In genomic region chr17:41058741-41059140, GRCh38 we compare ENCODE assay signal across 30 cellular contexts. TPM values are rescaled to one million over a fixed set of nuclear protein-coding genes. Genes with fewer than 3 reads are reported as not detected.
DNase-seq lines count a peak whose midpoint lies in the region; TF ChIP-seq lines count a peak whose summit lies in the region.
"Had no signal": no experiment of that assay in that cellular context is flagged by ENCODE, and none has a peak within 500 bp of the region (broad histone marks: within the 10 kb centered on the region; RNA-seq: fewer than 3 reads in every experiment).

No MANE protein-coding gene starts in this region.

- peaks cover 25% of the 10 kb centered on the region for H3K4me1 Mint-ChIP-seq in MCF 10A (ENCODE audit: insufficient read depth, unreplicated experiment)
- H3K4me1 Mint-ChIP-seq: brain; CD8-positive, alpha-beta memory T cell; stimulated activated memory B cell treated with anti-CD40 and anti-IgM and Interleukin-4, amounts not matched to agents 10 μg/mL and 1 μg/mL and 100 μg/mL, for 72 hours had no signal

- H3K27ac Mint-ChIP-seq in MCF 10A (ENCODE audit: low read depth, unreplicated experiment), result peak overlapping the region; percentile 21
- H3K27ac Mint-ChIP-seq: brain; stimulated activated memory B cell treated with anti-CD40 and anti-IgM and Interleukin-4, amounts not matched to agents 10 μg/mL and 1 μg/mL and 100 μg/mL, for 72 hours; T-helper 2 cell treated with Interferon-gamma antibody and Interleukin-4, amounts not matched to agents 5 μg/mL and 100 μg/mL, for 36 hours had no signal

- no peaks in the 10 kb centered on the region for H3K79me2 ChIP-seq in mammary epithelial cell (ENCODE audit: insufficient read depth, low read length)

- no peak overlapping the region for H2AFZ ChIP-seq in mammary epithelial cell (ENCODE audit: low read depth, low read length)
- H2AFZ ChIP-seq: neural progenitor cell had no signal

- H3K4me2 ChIP-seq in mammary epithelial cell (ENCODE audit: insufficient read depth, low read depth, low read length), result no peak overlapping the region
- H3K4me2 ChIP-seq: neural progenitor cell had no signal

- H3K36me3 Mint-ChIP-seq in MCF 10A (ENCODE audit: insufficient read depth, unreplicated experiment), result no peaks in the 10 kb centered on the region
- H3K36me3 Mint-ChIP-seq: brain; CD8-positive, alpha-beta memory T cell; neural progenitor cell; stimulated activated memory B cell treated with anti-CD40 and anti-IgM and Interleukin-4, amounts not matched to agents 10 μg/mL and 1 μg/mL and 100 μg/mL, for 72 hours had no signal

- H3K27me3 Mint-ChIP-seq in MCF 10A (ENCODE audit: insufficient read depth, unreplicated experiment), result no peaks in the 10 kb centered on the region
- H3K27me3 Mint-ChIP-seq: brain had no signal

- CTCF ChIA-PET in MCF 10A (lab: Yijun Ruan, JAX) (interaction anchor here (0.6 to 0.8 kb wide), 3 partner anchors 149 to 568 kb away, joined by 3 read pairs; no protein-coding TSS in a partner anchor), mammary epithelial cell (lab: Charles Lee; ENCODE audit: low non-redundant PET) (interaction anchor here (0.7 kb wide), 1 partner anchor 491 kb away, joined by 3 read pairs; no protein-coding TSS in a partner anchor)

- DNase-seq in MCF 10A (ENCODE audit: unreplicated experiment) (no peak), mammary epithelial cell (no peak), SJSA1 (ENCODE audit: low read depth in 1 of 2, low spot score in 2 of 2) (no peak), fibroblast of villous mesenchyme (ENCODE audit: low read depth) (peak; percentile 19), C1 segment of cervical spinal cord (lab: John Stamatoyannopoulos, UW) (no peak), SIG-M5 treated with dmso at 0.1 percent for 504 hours (lab: John Stamatoyannopoulos, UW; ENCODE audit: unreplicated experiment) (no peak), tibial artery (no peak), GM13976 (ENCODE audit: low spot score) (no peak)
- DNase-seq: 8988T; activated CD4-positive, alpha-beta T cell treated with anti-CD3 and anti-CD28 coated beads for 4 hours; activated CD8-positive, alpha-beta memory T cell treated with anti-CD3 and anti-CD28 coated beads for 24 hours; activated effector memory CD4-positive, alpha-beta T cell treated with anti-CD3 and anti-CD28 coated beads, Interleukin-2, amount 50 U/mL, for 16 hours; CD8-positive, alpha-beta memory T cell; GF-D8; head of caudate nucleus; MV-4-11; NCI-H1694; NCI-H446 treated with DMSO at 0.1 percent for 48 hours; NCI-H82; stimulated activated CD4-positive, alpha-beta T cell treated with anti-CD3 and anti-CD28 coated beads, Interleukin-4, amount 100 ng/mL, for 4 hours; testis had no signal

- H3K9ac ChIP-seq in mammary epithelial cell (ENCODE audit: insufficient read depth, low read length), result no peak overlapping the region
- H3K9ac ChIP-seq: neural progenitor cell had no signal

- H3K4me3 Mint-ChIP-seq in MCF 10A (ENCODE audit: unreplicated experiment), result no peak overlapping the region
- H3K4me3 Mint-ChIP-seq: brain; CD8-positive, alpha-beta memory T cell; neural progenitor cell; stimulated activated memory B cell treated with anti-CD40 and anti-IgM and Interleukin-4, amounts not matched to agents 10 μg/mL and 1 μg/mL and 100 μg/mL, for 72 hours; T-helper 2 cell treated with Interferon-gamma antibody and Interleukin-4, amounts not matched to agents 5 μg/mL and 100 μg/mL, for 36 hours had no signal

- WGBS in mammary epithelial cell (ENCODE audit: low coverage, missing lambda C conversion rate), result 100% methylated on average over 3 of the region's 5 CpGs

- H3K4me1 ChIP-seq in mammary epithelial cell (ENCODE audit: insufficient read depth, low read length), result peaks cover 33% of the 10 kb centered on the region
- H3K4me1 ChIP-seq in SJSA1 (replicated peaks), result peaks cover 56% of the 10 kb centered on the region
- H3K4me1 ChIP-seq in tibial artery, result peaks cover 0 to 34% (median 11%) of the 10 kb centered on the region in 4 donors
- H3K4me1 ChIP-seq: HAP-1, neural progenitor cell, right atrium auricular region, testis had no signal

- POLR2A ChIA-PET in MCF 10A (lab: Yijun Ruan, JAX), result interaction anchor here (0.7 kb wide), 2 partner anchors 207 to 484 kb away, joined by 3 to 4 read pairs; no protein-coding TSS in a partner anchor

- no peaks in the 10 kb centered on the region for H3K9me3 Mint-ChIP-seq in MCF 10A (ENCODE audit: unreplicated experiment)
- H3K9me3 Mint-ChIP-seq: neural progenitor cell had no signal

- no peaks in the 10 kb centered on the region for H3K36me3 ChIP-seq in mammary epithelial cell (ENCODE audit: insufficient read depth, low read length)
- no peaks in the 10 kb centered on the region for H3K36me3 ChIP-seq in SJSA1
- H3K36me3 ChIP-seq in tibial artery, result no peaks in the 10 kb centered on the region
- H3K36me3 ChIP-seq: HAP-1, neural progenitor cell, right atrium auricular region had no signal

- dilution Hi-C loops in mammary epithelial cell (cut with HindIII; ENCODE audit: low sequenced_read_pairs), result no loop called here

- in situ Hi-C loops in mammary epithelial cell (cut with MboI; ENCODE audit: low sequenced_read_pairs in 2 of 2), result no loop called here
- in situ Hi-C loops in GM13976 (cut with MboI; ENCODE audit: low sequenced_read_pairs, unreplicated experiment), result no loop called here

- H3K27me3 ChIP-seq in mammary epithelial cell (ENCODE audit: insufficient read depth, low read length), result no peaks in the 10 kb centered on the region
- no peaks in the 10 kb centered on the region for H3K27me3 ChIP-seq in SJSA1 (replicated peaks)
- no peaks in the 10 kb centered on the region for H3K27me3 ChIP-seq in tibial artery
- H3K27me3 ChIP-seq: neural progenitor cell, right atrium auricular region, testis had no signal

- H3K27ac ChIP-seq in mammary epithelial cell (ENCODE audit: insufficient read depth, low read depth, low read length) (no peak overlapping the region), SJSA1 (peak overlapping the region; percentile 97), tibial artery (no peak overlapping the region)
- H3K27ac ChIP-seq: neural progenitor cell, right atrium auricular region, testis, VCaP had no signal

- BruUV-seq in MCF 10A (replicated peaks; lab: Mats Ljungman, UMichigan), result no TSS peak
- no TSS peak for BruUV-seq in mammary epithelial cell (replicated peaks; lab: Mats Ljungman, UMichigan)

- intact Hi-C loops in MCF 10A (cut with micrococcal nuclease) (no loop called here), mammary epithelial cell (cut with micrococcal nuclease) (no loop called here), tibial artery (cut with DNase I; ENCODE audit: low total_unique reads) (no loop called here)

- H3K4me3 ChIP-seq in mammary epithelial cell (replicated peaks in 1 of 3; ENCODE audit: insufficient read depth in 1 of 3, low read depth in 2 of 3, low read length in 3 of 3), result no peak overlapping the region
- H3K4me3 ChIP-seq in SJSA1, result no peak overlapping the region
- H3K4me3 ChIP-seq in fibroblast of villous mesenchyme (ENCODE audit: low read depth, low read length), result no peak overlapping the region
- H3K4me3 ChIP-seq in tibial artery, result no peak overlapping the region
- H3K4me3 ChIP-seq: HAP-1, neural progenitor cell, right atrium auricular region, testis had no signal

- H3K9me3 ChIP-seq in mammary epithelial cell (replicated peaks; ENCODE audit: insufficient read depth, low read length) (peaks cover 6% of the 10 kb centered on the region), SJSA1 (replicated peaks) (peaks cover 6% of the 10 kb centered on the region; the same call in 1 of the 2 replicates), tibial artery (no peaks in the 10 kb centered on the region)
- H3K9me3 ChIP-seq: HAP-1, testis had no signal

- TF ChIP-seq CTCF in MCF 10A (IDR thresholded peaks at IDR 0.05; ENCODE audit: unreplicated experiment) (no peak), mammary epithelial cell (conservative IDR thresholded peaks at IDR 0.05 in 1 of 2, IDR thresholded peaks at IDR 0.05 in 1 of 2; ENCODE audit: extremely low read depth in 1 of 2, insufficient read depth in 1 of 2, low read depth in 1 of 2, low read length in 2 of 2) (no peak), fibroblast of villous mesenchyme (IDR thresholded peaks at IDR 0.05; ENCODE audit: insufficient read depth, low read depth, low read length) (no peak), tibial artery (IDR thresholded peaks at IDR 0.05) (no peak), GM13976 (IDR thresholded peaks at IDR 0.05; ENCODE audit: borderline replicate concordance, control extremely low read depth, extremely low read depth, insufficient read depth, missing control alignments) (no peak)

- no peaks in the 10 kb centered on the region for H4K20me1 ChIP-seq in mammary epithelial cell (ENCODE audit: insufficient read depth, low read length)

RNA-seq across cellular contexts. Expression of gene KRTAP2-3, which starts 1.2 kb away (rescaled TPM):
- total RNA-seq in MCF 10A (2022), result not detected in 2 replicates
- total RNA-seq in mammary epithelial cell, result 10 to 100 TPM in 1 of 2 donors, 1 to 10 TPM in 1; 4.8 to 27.5 TPM
- 4.5 TPM for polyA plus RNA-seq in mammary epithelial cell
- polyA minus RNA-seq in mammary epithelial cell, result 1.3 TPM
- not detected in 2 replicates for total RNA-seq in SJSA1 (2014; rRNA removed; shearing (Covaris generic))
- total RNA-seq in fibroblast of villous mesenchyme, result 0.32 TPM in 1 of 2 replicates, not detected in the other
- total RNA-seq: CD8-positive, alpha-beta memory T cell; cerebellum; lung microvascular endothelial cell; right atrium auricular region; testis had no signal
- polyA plus RNA-seq: CD8-positive, alpha-beta memory T cell had no signal

RNA-seq across cellular contexts. Expression of gene KRTAP2-2, which starts 3.7 kb away (rescaled TPM):
- total RNA-seq in MCF 10A (2022) (not detected in 2 replicates), mammary epithelial cell (not detected), fibroblast of villous mesenchyme (not detected in 2 replicates)
- polyA plus RNA-seq in mammary epithelial cell, result not detected
- polyA minus RNA-seq in mammary epithelial cell, result not detected
- total RNA-seq in SJSA1 (2014; rRNA removed; shearing (Covaris generic)), result not detected in 2 replicates
- total RNA-seq: CD8-positive, alpha-beta memory T cell; cerebellum; lung microvascular endothelial cell; right atrium auricular region; testis had no signal
- polyA plus RNA-seq: CD8-positive, alpha-beta memory T cell had no signal

RNA-seq across cellular contexts. Expression of gene KRTAP2-4, which starts 6.9 kb away (rescaled TPM):
- total RNA-seq in MCF 10A (2022), result not detected in 2 replicates
- not detected for total RNA-seq in mammary epithelial cell
- polyA plus RNA-seq in mammary epithelial cell, result not detected
- polyA minus RNA-seq in mammary epithelial cell, result not detected
- total RNA-seq in SJSA1 (2014; rRNA removed; shearing (Covaris generic)), result not detected in 2 replicates
- total RNA-seq in fibroblast of villous mesenchyme, result not detected in 2 replicates
- total RNA-seq: CD8-positive, alpha-beta memory T cell; cerebellum; lung microvascular endothelial cell; right atrium auricular region; testis had no signal
- polyA plus RNA-seq: CD8-positive, alpha-beta memory T cell had no signal

RNA-seq across cellular contexts. Expression of gene KRTAP2-1, which starts 11.6 kb away (rescaled TPM):
- total RNA-seq in MCF 10A (2022) (not detected in 2 replicates), mammary epithelial cell (not detected), fibroblast of villous mesenchyme (not detected in 2 replicates)
- not detected for polyA plus RNA-seq in mammary epithelial cell
- polyA minus RNA-seq in mammary epithelial cell, result not detected
- total RNA-seq in SJSA1 (2014; rRNA removed; shearing (Covaris generic)), result not detected in 2 replicates
- total RNA-seq: CD8-positive, alpha-beta memory T cell; cerebellum; lung microvascular endothelial cell; right atrium auricular region; testis had no signal
- polyA plus RNA-seq: CD8-positive, alpha-beta memory T cell had no signal

RNA-seq across cellular contexts. Expression of gene KRTAP1-1, which starts 17.5 kb away (rescaled TPM):
- total RNA-seq in MCF 10A (2022) (not detected in 2 replicates), mammary epithelial cell (not detected), fibroblast of villous mesenchyme (not detected in 2 replicates)
- not detected for polyA plus RNA-seq in mammary epithelial cell
- not detected for polyA minus RNA-seq in mammary epithelial cell
- total RNA-seq in SJSA1 (2014; rRNA removed; shearing (Covaris generic)), result not detected in 2 replicates
- total RNA-seq: CD8-positive, alpha-beta memory T cell; cerebellum; lung microvascular endothelial cell; right atrium auricular region; testis had no signal
- polyA plus RNA-seq: CD8-positive, alpha-beta memory T cell had no signal
